8 cellular contexts compared by ENCODE assay signal in genomic region chr16:67936876-67937605, GRCh38. TPM values are rescaled to one million over a fixed set of nuclear protein-coding genes. Genes with fewer than 3 reads are reported as not detected.
DNase-seq lines count a peak whose midpoint lies in the region; ATAC-seq, FAIRE-seq and TF ChIP-seq lines count a peak whose summit lies in the region.

No MANE protein-coding gene starts in this region.

- POLR2A ChIA-PET in H1 (lab: Charles Lee; ENCODE audit: partially characterized antibody) = interaction anchor here (1.0 to 4.2 kb wide), 11 partner anchors 7 to 270 kb away, joined by 3 to 47 read pairs (median 11); partner anchors contain the start of genes DDX28, DUS2, LCAT and NRN1L

- H2BK20ac ChIP-seq in H1 (ENCODE audit: low read length) = no peak overlapping the region

- peaks cover 18% of the 10 kb centered on the region for H3K23me2 ChIP-seq in H1 (ENCODE audit: low read depth, low read length)

- WGBS in H1 (ENCODE audit: extremely low coverage in 1 of 2, insufficient coverage in 1 of 2, insufficient read length in 1 of 2, insufficient replicate concordance in 2 of 2, low coverage in 1 of 2, low lambda C conversion rate in 2 of 2, missing lambda C conversion rate in 1 of 2), 2 experiments = 61% methylated on average over 6 of the region's 6 CpGs; no CpG with 5 or more reads in 1 of the 2 experiments

- peak overlapping the region; percentile 63; the same call in 1 of the 2 replicates for H2BK15ac ChIP-seq in H1 (ENCODE audit: low read length)

- H3K27me3 ChIP-seq in BLaER1 (no peaks in the 10 kb centered on the region), H1 (replicated peaks in 1 of 4; ENCODE audit: control insufficient read depth in 3 of 4, extremely low read depth in 1 of 4, insufficient read depth in 3 of 4, low read length in 3 of 4) (no peaks in the 10 kb centered on the region), upper lobe of right lung (no peaks in the 10 kb centered on the region)

- peaks cover 3% of the 10 kb centered on the region for H3K36me3 Mint-ChIP-seq in neural crest cell (ENCODE audit: low read depth)

- peak overlapping the region; percentile 63; the same call in 1 of the 2 replicates for H4K8ac ChIP-seq in H1 (ENCODE audit: extremely low read depth, insufficient read depth, low read length)

- peak overlapping the region; percentile 95 for H3K9ac ChIP-seq in BLaER1
- H3K9ac ChIP-seq in H1 (replicated peaks in 1 of 4; ENCODE audit: extremely low read depth in 1 of 4, low read depth in 3 of 4, low read length in 3 of 4) = peak overlapping the region; percentile 60 to 89 (median 70)

- no peak overlapping the region for H3K56ac ChIP-seq in H1 (replicated peaks; ENCODE audit: insufficient read length, low read depth, low read length)

- peak overlapping the region; percentile 0 for H4K91ac ChIP-seq in H1 (replicated peaks; ENCODE audit: insufficient read length, low read length)

- peak overlapping the region; percentile 81 for H3K18ac ChIP-seq in H1 (ENCODE audit: extremely low read depth, low read length)

- H3K27ac ChIP-seq in BLaER1 = peak overlapping the region; percentile 96
- no peak overlapping the region for H3K27ac ChIP-seq in H1 (ENCODE audit: low read depth, low read length)
- H3K27ac ChIP-seq in upper lobe of right lung = peak overlapping the region; percentile 89

- H3K4me3 ChIP-seq in BLaER1 = peak overlapping the region; percentile 93
- peak overlapping the region; percentile 69 to 98 (median 92) for H3K4me3 ChIP-seq in H1 (ENCODE audit: extremely low read depth in 1 of 4, insufficient read depth in 2 of 4, low read depth in 3 of 4, low read length in 4 of 4)
- H3K4me3 ChIP-seq in upper lobe of right lung = peak overlapping the region; percentile 88

- peak; percentile 56 to 61 for DNase-seq in activated CD4-positive, alpha-beta T cell treated with anti-CD3 and anti-CD28 coated beads for 24 hours (ENCODE audit: low read depth in 2 of 2)
- no peak for DNase-seq in H1 (ENCODE audit: low read depth in 1 of 2, low spot score in 2 of 2)
- DNase-seq in neural crest cell (ENCODE audit: low read depth, low spot score) = no peak
- DNase-seq in upper lobe of right lung = no peak
- no peak for DNase-seq in NCI-H1930 (lab: John Stamatoyannopoulos, UW)

- H2BK5ac ChIP-seq in H1 (ENCODE audit: low read depth, low read length) = no peak overlapping the region; the same call in 1 of the 2 replicates

- H2AK5ac ChIP-seq in H1 (ENCODE audit: low read depth, low read length) = 0 out of 2 replicates have a peak overlapping the region, but pooled peaks have one; percentile 2

- peak overlapping the region; percentile 68; the same call in 1 of the 2 replicates for H2BK12ac ChIP-seq in H1 (ENCODE audit: low read depth, low read length)

- CTCF ChIA-PET in H1 (lab: Charles Lee; ENCODE audit: partially characterized antibody) = interaction anchor here (1.0 to 27.1 kb wide), 4 partner anchors 8 to 104 kb away, joined by 3 to 623 read pairs (median 4); partner anchors contain the start of genes EDC4, NRN1L and PSKH1

- H3K4me1 Mint-ChIP-seq in neural crest cell = peaks cover 36% of the 10 kb centered on the region

- no peak; a peak in 1 of 3 replicates for TF ChIP-seq POLR2A in H1 (IDR thresholded peaks at IDR 0.05; ENCODE audit: control extremely low read depth in 1 of 2, low read depth in 2 of 2, low read length in 2 of 2)

- H3K4me2 ChIP-seq in BLaER1 = peak overlapping the region; percentile 88
- H3K4me2 ChIP-seq in H1 (ENCODE audit: insufficient read depth in 1 of 2, low read depth in 2 of 2, low read length in 2 of 2) = peak overlapping the region; percentile 96

- peaks cover 29% of the 10 kb centered on the region for H4K20me1 ChIP-seq in BLaER1
- peaks cover 4 to 12% of the 10 kb centered on the region in 2 experiments for H4K20me1 ChIP-seq in H1 (replicated peaks in 1 of 2; ENCODE audit: control insufficient read depth in 1 of 2, insufficient read depth in 2 of 2, low read length in 2 of 2)

- TF ChIP-seq CTCF in H1 (IDR thresholded peaks at IDR 0.05; ENCODE audit: control extremely low read depth in 1 of 3, insufficient read depth in 1 of 3, low read depth in 1 of 3, low read length in 3 of 3) = no peak
- TF ChIP-seq CTCF in neural crest cell (conservative IDR thresholded peaks at IDR 0.05) = no peak
- TF ChIP-seq CTCF in upper lobe of right lung (IDR thresholded peaks at IDR 0.05) = no peak

- H3K4me3 Mint-ChIP-seq in neural crest cell = peak overlapping the region; percentile 99

- H3K4ac ChIP-seq in H1 (replicated peaks; ENCODE audit: insufficient read length, low read depth, low read length) = peak overlapping the region; percentile 45

- no peak overlapping the region for H2AFZ ChIP-seq in H1 (ENCODE audit: low read length)

- H3K14ac ChIP-seq in H1 (ENCODE audit: insufficient read length) = no peak overlapping the region

- H3K4me1 ChIP-seq in BLaER1 = peaks cover 56% of the 10 kb centered on the region
- peaks cover 0 to 15% (median 8%) of the 10 kb centered on the region in 4 experiments; a peak in 5 of 7 replicates for H3K4me1 ChIP-seq in H1 (replicated peaks in 1 of 4; ENCODE audit: control insufficient read depth in 3 of 4, insufficient read depth in 4 of 4, low read length in 3 of 4)
- peaks cover 17% of the 10 kb centered on the region for H3K4me1 ChIP-seq in upper lobe of right lung

- H3K9me3 Mint-ChIP-seq in neural crest cell = no peaks in the 10 kb centered on the region

- H3K9me3 ChIP-seq in BLaER1 = no peaks in the 10 kb centered on the region
- H3K9me3 ChIP-seq in H1 (ENCODE audit: insufficient read depth in 2 of 2, low read depth in 1 of 2, low read length in 1 of 2) = no peaks in the 10 kb centered on the region
- no peaks in the 10 kb centered on the region for H3K9me3 ChIP-seq in upper lobe of right lung

- peak; percentile 53 for ATAC-seq in GM19035 (IDR thresholded peaks at IDR 0.05; ENCODE audit: unreplicated experiment)
- ATAC-seq in HG03521 (IDR thresholded peaks at IDR 0.05; ENCODE audit: unreplicated experiment) = peak; percentile 40
- ATAC-seq in upper lobe of right lung = peak; percentile 64

- H3K36me3 ChIP-seq in BLaER1 = peaks cover 35% of the 10 kb centered on the region
- H3K36me3 ChIP-seq in H1 (ENCODE audit: control insufficient read depth in 2 of 4, insufficient read depth in 4 of 4, low read length in 3 of 4) = no peaks in the 10 kb centered on the region
- H3K36me3 ChIP-seq in upper lobe of right lung = peaks cover 28% of the 10 kb centered on the region

- TF ChIP-seq RAD21 in H1 (IDR thresholded peaks at IDR 0.05 in 1 of 2, conservative IDR thresholded peaks at IDR 0.05 in 1 of 2; ENCODE audit: low read depth in 2 of 2, low read length in 2 of 2) = no peak

- 0 out of 4 replicates have a peak, but pooled peaks cover 0 to 3% of the 10 kb centered on the region in 2 experiments for H3K79me2 ChIP-seq in H1 (ENCODE audit: control insufficient read depth in 1 of 2, insufficient read depth in 2 of 2, low read length in 2 of 2)

- H3K79me1 ChIP-seq in H1 (ENCODE audit: low read depth, low read length) = peaks cover 4% of the 10 kb centered on the region; the same call in 1 of the 2 replicates

- H3K27me3 Mint-ChIP-seq in neural crest cell (ENCODE audit: low read depth) = peaks cover 7% of the 10 kb centered on the region

- H4K5ac ChIP-seq in H1 (ENCODE audit: insufficient read length, low read depth, low read length) = peak overlapping the region; percentile 6

- no peak overlapping the region for H2BK120ac ChIP-seq in H1 (replicated peaks; ENCODE audit: low read depth, low read length)

- no peak overlapping the region for H3K23ac ChIP-seq in H1 (ENCODE audit: insufficient read length)

- TF ChIP-seq EP300 in H1 (IDR thresholded peaks at IDR 0.05; ENCODE audit: borderline replicate concordance in 1 of 2, low read depth in 2 of 2, low read length in 2 of 2) = no peak

- FAIRE-seq in H1 (lab: Jason Lieb, UNC) = no peak

- intact Hi-C loops in upper lobe of right lung (cut with DNase I) = no loop called here

- peak overlapping the region; percentile 59 for H3K27ac Mint-ChIP-seq in neural crest cell (ENCODE audit: unreplicated experiment)

RNA-seq across cellular contexts. Expression of gene PSMB10, which starts 0.4 kb away (rescaled TPM):
- total RNA-seq in H1 (2021; fragmentation: NEBNext Ultra II Directional; extraction: Animal tissue kit (Norgen Biotek cat#: 25700)) = 32.1 and 38.8 TPM in 2 replicates
- polyA plus RNA-seq in H1 (2011; rRNA removed) = 61.9 and 81.7 TPM in 2 replicates
- polyA plus RNA-seq in H1 (2011; cell fraction: cytosol; rRNA removed) = 47.2 TPM
- 36.5 TPM for polyA plus RNA-seq in H1 (2011; cell fraction: nucleus; rRNA removed)
- polyA plus RNA-seq in H1 (2012, experiment 1 of 2) = 29.7 to 57.9 TPM (median 50.6 TPM) in 4 replicates
- polyA plus RNA-seq in H1 (2012, experiment 2 of 2) = 57.3 TPM
- polyA plus RNA-seq in H1 (2013, experiment 1 of 2) = 64.3 TPM
- 57.8 TPM for polyA plus RNA-seq in H1 (2013, experiment 2 of 2)
- polyA minus RNA-seq in H1 (2011; rRNA and poly(A)+ RNA removed) = 4.0 and 6.0 TPM in 2 replicates
- 15.5 TPM for polyA minus RNA-seq in H1 (2011; cell fraction: cytosol; rRNA and poly(A)+ RNA removed)
- 14.2 TPM for polyA minus RNA-seq in H1 (2011; cell fraction: nucleus; rRNA and poly(A)+ RNA removed)
- 22.4 and 22.5 TPM in 2 replicates for total RNA-seq in neural crest cell
- total RNA-seq in upper lobe of right lung = 71.6 TPM

RNA-seq across cellular contexts. Expression of gene CTRL, which starts 5.4 kb away (rescaled TPM):
- 1.7 and 5.0 TPM in 2 replicates for total RNA-seq in H1 (2021; fragmentation: NEBNext Ultra II Directional; extraction: Animal tissue kit (Norgen Biotek cat#: 25700))
- polyA plus RNA-seq in H1 (2011; rRNA removed) = 4.0 and 4.2 TPM in 2 replicates
- polyA plus RNA-seq in H1 (2011; cell fraction: cytosol; rRNA removed) = 2.6 TPM
- 5.7 TPM for polyA plus RNA-seq in H1 (2011; cell fraction: nucleus; rRNA removed)
- 3.4 to 4.9 TPM (median 3.9 TPM) in 4 replicates for polyA plus RNA-seq in H1 (2012, experiment 1 of 2)
- 5.9 TPM for polyA plus RNA-seq in H1 (2012, experiment 2 of 2)
- 1.9 TPM for polyA plus RNA-seq in H1 (2013, experiment 1 of 2)
- polyA plus RNA-seq in H1 (2013, experiment 2 of 2) = 1.7 TPM
- 1.3 and 1.5 TPM in 2 replicates for polyA minus RNA-seq in H1 (2011; rRNA and poly(A)+ RNA removed)
- polyA minus RNA-seq in H1 (2011; cell fraction: cytosol; rRNA and poly(A)+ RNA removed) = 1.0 TPM
- 0.90 TPM for polyA minus RNA-seq in H1 (2011; cell fraction: nucleus; rRNA and poly(A)+ RNA removed)
- total RNA-seq in neural crest cell = 2.5 and 3.0 TPM in 2 replicates
- total RNA-seq in upper lobe of right lung = 0.96 TPM

RNA-seq across cellular contexts. Expression of gene LCAT, which starts 6.9 kb away (rescaled TPM):
- total RNA-seq in H1 (2021; fragmentation: NEBNext Ultra II Directional; extraction: Animal tissue kit (Norgen Biotek cat#: 25700)) = 14.9 and 19.6 TPM in 2 replicates
- polyA plus RNA-seq in H1 (2011; rRNA removed) = 9.4 and 11.6 TPM in 2 replicates
- polyA plus RNA-seq in H1 (2011; cell fraction: cytosol; rRNA removed) = 9.3 TPM
- polyA plus RNA-seq in H1 (2011; cell fraction: nucleus; rRNA removed) = 62.0 TPM
- polyA plus RNA-seq in H1 (2012, experiment 1 of 2) = 19.5 to 25.9 TPM (median 21.2 TPM) in 4 replicates
- polyA plus RNA-seq in H1 (2012, experiment 2 of 2) = 22.3 TPM
- 15.8 TPM for polyA plus RNA-seq in H1 (2013, experiment 1 of 2)
- 13.4 TPM for polyA plus RNA-seq in H1 (2013, experiment 2 of 2)
- polyA minus RNA-seq in H1 (2011; rRNA and poly(A)+ RNA removed) = 1.4 and 2.8 TPM in 2 replicates
- 7.0 TPM for polyA minus RNA-seq in H1 (2011; cell fraction: cytosol; rRNA and poly(A)+ RNA removed)
- polyA minus RNA-seq in H1 (2011; cell fraction: nucleus; rRNA and poly(A)+ RNA removed) = 8.9 TPM
- total RNA-seq in neural crest cell (16.6 and 17.6 TPM in 2 replicates), upper lobe of right lung (40.2 TPM)

RNA-seq across cellular contexts. Expression of gene SLC12A4, which starts 31.4 kb away (rescaled TPM):
- total RNA-seq in H1 (2021; fragmentation: NEBNext Ultra II Directional; extraction: Animal tissue kit (Norgen Biotek cat#: 25700)) = 41.3 and 46.6 TPM in 2 replicates
- polyA plus RNA-seq in H1 (2011; rRNA removed) = 49.3 and 66.6 TPM in 2 replicates
- 35.5 TPM for polyA plus RNA-seq in H1 (2011; cell fraction: cytosol; rRNA removed)
- polyA plus RNA-seq in H1 (2011; cell fraction: nucleus; rRNA removed) = 195 TPM
- 34.9 to 45.5 TPM (median 42.8 TPM) in 4 replicates for polyA plus RNA-seq in H1 (2012, experiment 1 of 2)
- 26.8 TPM for polyA plus RNA-seq in H1 (2012, experiment 2 of 2)
- 32.1 TPM for polyA plus RNA-seq in H1 (2013, experiment 1 of 2)
- 31.3 TPM for polyA plus RNA-seq in H1 (2013, experiment 2 of 2)
- polyA minus RNA-seq in H1 (2011; rRNA and poly(A)+ RNA removed) = 65.4 and 66.1 TPM in 2 replicates
- polyA minus RNA-seq in H1 (2011; cell fraction: cytosol; rRNA and poly(A)+ RNA removed) = 40.2 TPM
- polyA minus RNA-seq in H1 (2011; cell fraction: nucleus; rRNA and poly(A)+ RNA removed) = 80.2 TPM
- total RNA-seq in neural crest cell (36.0 and 36.8 TPM in 2 replicates), upper lobe of right lung (102 TPM)

RNA-seq across cellular contexts. Expression of gene DPEP3, which starts 43.3 kb away (rescaled TPM):
- total RNA-seq in H1 (2021; fragmentation: NEBNext Ultra II Directional; extraction: Animal tissue kit (Norgen Biotek cat#: 25700)) = 9.9 and 10.6 TPM in 2 replicates
- polyA plus RNA-seq in H1 (2011; rRNA removed) = 6.5 and 12.7 TPM in 2 replicates
- 5.6 TPM for polyA plus RNA-seq in H1 (2011; cell fraction: cytosol; rRNA removed)
- 14.0 TPM for polyA plus RNA-seq in H1 (2011; cell fraction: nucleus; rRNA removed)
- 5.9 to 9.4 TPM (median 8.9 TPM) in 4 replicates for polyA plus RNA-seq in H1 (2012, experiment 1 of 2)
- polyA plus RNA-seq in H1 (2012, experiment 2 of 2) = 11.5 TPM
- polyA plus RNA-seq in H1 (2013, experiment 1 of 2) = 12.1 TPM
- 10.7 TPM for polyA plus RNA-seq in H1 (2013, experiment 2 of 2)
- polyA minus RNA-seq in H1 (2011; rRNA and poly(A)+ RNA removed) = 2.9 and 5.2 TPM in 2 replicates
- polyA minus RNA-seq in H1 (2011; cell fraction: cytosol; rRNA and poly(A)+ RNA removed) = 3.7 TPM
- 3.0 TPM for polyA minus RNA-seq in H1 (2011; cell fraction: nucleus; rRNA and poly(A)+ RNA removed)
- total RNA-seq in neural crest cell (not detected in 2 replicates), upper lobe of right lung (not detected)

Comparison
In these comparisons a context has a peak if more than half of its experiments do, and no peak if none do; other contexts are left out.
1. DNase-seq: peak in activated CD4-positive, alpha-beta T cell treated with anti-CD3 and anti-CD28 coated beads for 24 hours (2 of 2); none in H1 (0 of 2), neural crest cell (single experiment), upper lobe of right lung (single experiment) and NCI-H1930 (0 of 2).
2. Peak in every context shown above with its lines, with median percentiles within 50 percentile points of each other: H3K4me3 ChIP-seq and ATAC-seq.